8 cellular contexts compared by ENCODE assay signal in the genomic region with DNA sequence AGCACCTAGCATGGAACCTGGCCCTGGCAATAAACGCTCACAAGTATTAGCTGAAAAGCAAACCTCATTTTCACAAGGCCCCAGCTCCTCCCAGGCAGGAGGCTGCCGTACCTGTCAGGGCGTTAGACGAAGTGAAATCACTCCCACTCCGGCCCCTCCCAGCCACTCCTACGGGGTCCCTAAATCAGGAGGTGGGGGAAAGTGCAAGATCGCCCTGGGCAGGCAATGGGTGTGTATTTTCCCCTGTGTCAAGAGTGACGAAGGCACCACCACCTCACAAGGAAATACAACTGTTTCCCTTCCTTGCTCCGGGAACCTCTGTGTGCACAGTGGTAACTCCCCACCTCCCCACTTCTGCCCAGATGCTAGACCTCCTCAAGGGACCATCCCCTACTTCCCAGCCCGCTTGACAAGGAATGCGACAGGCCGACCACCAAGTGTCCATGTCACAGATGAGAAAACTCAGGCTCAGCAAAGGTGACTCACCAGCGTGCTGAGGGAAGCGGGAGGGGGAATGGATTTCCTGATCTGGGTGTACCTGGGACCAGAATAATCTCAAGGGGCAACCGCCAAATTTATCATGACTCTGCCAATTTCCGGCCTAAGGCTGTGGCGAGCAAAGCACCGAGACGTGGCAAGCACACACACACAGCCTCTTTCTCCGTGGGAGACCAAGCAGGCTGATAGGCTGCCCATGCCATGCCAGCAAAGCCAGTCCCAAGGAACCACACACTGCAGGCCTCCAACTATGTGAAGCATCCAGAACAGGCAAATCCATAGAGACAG. TPM values are rescaled to one million over a fixed set of nuclear protein-coding genes. Genes with fewer than 3 reads are reported as not detected.
A peak's percentile ranks its signal among the peaks of the same experiment; 100 is the strongest.
DNase-seq lines count a peak whose midpoint lies in the region; ATAC-seq, FAIRE-seq and TF ChIP-seq lines count a peak whose summit lies in the region.
"Had no signal": no experiment of that assay in that cellular context is flagged by ENCODE, and none has a peak within 500 bp of the region (broad histone marks: within the 10 kb centered on the region; RNA-seq: fewer than 3 reads in every experiment).

No MANE protein-coding gene starts in this region.

- no peaks in the 10 kb centered on the region for H3K27me3 ChIP-seq in small intestine (ENCODE audit: control insufficient read depth in 2 of 2, insufficient read depth in 2 of 2, low read length in 2 of 2)

- H3K27me3 Mint-ChIP-seq in IgD-negative memory B cell (no peaks in the 10 kb centered on the region), osteocyte (ENCODE audit: unreplicated experiment) (no peaks in the 10 kb centered on the region)
- H3K27me3 Mint-ChIP-seq in stimulated activated naive B cell treated with anti-CD40 and anti-IgM and Interleukin-4, amounts not matched to agents 10 μg/mL and 1 μg/mL and 100 μg/mL, for 72 hours = no peaks in the 10 kb centered on the region

- H3K27ac ChIP-seq in small intestine (ENCODE audit: low read depth in 1 of 2, low read length in 1 of 2) = peak overlapping the region in 1 of 2 donors; percentile 52

- peak overlapping the region; percentile 70 to 96 (median 92) for H3K4me3 Mint-ChIP-seq in IgD-negative memory B cell
- H3K4me3 Mint-ChIP-seq in stimulated activated naive B cell treated with anti-CD40 and anti-IgM and Interleukin-4, amounts not matched to agents 10 μg/mL and 1 μg/mL and 100 μg/mL, for 72 hours = peak overlapping the region; percentile 85 to 98
- no peak overlapping the region for H3K4me3 Mint-ChIP-seq in osteocyte (ENCODE audit: unreplicated experiment)

- peaks cover 2 to 8% of the 10 kb centered on the region in 2 donors for H3K4me1 ChIP-seq in small intestine (ENCODE audit: control insufficient read depth in 2 of 2, insufficient read depth in 1 of 2, low read depth in 1 of 2, low read length in 1 of 2)

- no peaks in the 10 kb centered on the region for H3K9me3 Mint-ChIP-seq in IgD-negative memory B cell
- H3K9me3 Mint-ChIP-seq in stimulated activated naive B cell treated with anti-CD40 and anti-IgM and Interleukin-4, amounts not matched to agents 10 μg/mL and 1 μg/mL and 100 μg/mL, for 72 hours = no peaks in the 10 kb centered on the region
- no peaks in the 10 kb centered on the region for H3K9me3 Mint-ChIP-seq in osteocyte (ENCODE audit: unreplicated experiment)

- peaks cover 0 to 3% of the 10 kb centered on the region in 2 donors for H3K36me3 ChIP-seq in small intestine (ENCODE audit: control insufficient read depth in 2 of 2, insufficient read depth in 2 of 2, low read length in 2 of 2)

- no peaks in the 10 kb centered on the region for H3K36me3 Mint-ChIP-seq in IgD-negative memory B cell
- peaks cover 22 to 39% of the 10 kb centered on the region in 2 donors for H3K36me3 Mint-ChIP-seq in stimulated activated naive B cell treated with anti-CD40 and anti-IgM and Interleukin-4, amounts not matched to agents 10 μg/mL and 1 μg/mL and 100 μg/mL, for 72 hours
- no peaks in the 10 kb centered on the region for H3K36me3 Mint-ChIP-seq in osteocyte (ENCODE audit: unreplicated experiment)

- peak; percentile 38 to 53 for ATAC-seq in stimulated activated naive B cell treated with anti-CD40 and anti-IgM and Interleukin-4, amounts not matched to agents 10 μg/mL and 1 μg/mL and 100 μg/mL, for 72 hours (replicated peaks)
- ATAC-seq in HG03571 (IDR thresholded peaks at IDR 0.05; ENCODE audit: unreplicated experiment) = no peak

- no peak for TF ChIP-seq CTCF in osteocyte (IDR thresholded peaks at IDR 0.05)

- 56 to 69% (median 59%) methylated on average over 20 of the region's 20 CpGs for whole genome bisulfite sequencing in small intestine, 3 donors

- H3K27ac Mint-ChIP-seq in IgD-negative memory B cell (peak overlapping the region; percentile 98 to 99 (median 98)), osteocyte (ENCODE audit: unreplicated experiment) (no peak overlapping the region)
- H3K27ac Mint-ChIP-seq in stimulated activated naive B cell treated with anti-CD40 and anti-IgM and Interleukin-4, amounts not matched to agents 10 μg/mL and 1 μg/mL and 100 μg/mL, for 72 hours = peak overlapping the region; percentile 98

- peaks cover 46 to 56% (median 48%) of the 10 kb centered on the region in 3 donors for H3K4me1 Mint-ChIP-seq in IgD-negative memory B cell
- peaks cover 55 to 91% of the 10 kb centered on the region in 2 donors for H3K4me1 Mint-ChIP-seq in stimulated activated naive B cell treated with anti-CD40 and anti-IgM and Interleukin-4, amounts not matched to agents 10 μg/mL and 1 μg/mL and 100 μg/mL, for 72 hours
- H3K4me1 Mint-ChIP-seq in osteocyte (ENCODE audit: unreplicated experiment) = peaks cover 42% of the 10 kb centered on the region

- no peak for FAIRE-seq in small intestine (lab: Jason Lieb, UNC)
- FAIRE-seq: colon had no signal

- peak; percentile 27 to 29 for DNase-seq in activated CD4-positive, alpha-beta T cell treated with anti-CD3 and anti-CD28 coated beads, Interleukin-2, amount 50 U/mL, for 4 hours
- DNase-seq in fibroblast of peridontal ligament (ENCODE audit: extremely low read depth) (peak; percentile 8), small intestine (no peak), osteocyte (ENCODE audit: extremely low spot score, unreplicated experiment) (no peak)
- DNase-seq in stimulated activated naive B cell treated with anti-CD40 and anti-IgM and Interleukin-4, amounts not matched to agents 10 μg/mL and 1 μg/mL and 100 μg/mL, for 72 hours = peak; percentile 57

- H3K4me3 ChIP-seq in small intestine (ENCODE audit: low read depth in 1 of 2, low read length in 2 of 2) = no peak overlapping the region

- H3K9me3 ChIP-seq in small intestine (ENCODE audit: control insufficient read depth, low read depth) = no peaks in the 10 kb centered on the region

RNA-seq across cellular contexts. Expression of a gene that starts 7.3 kb away (rescaled TPM):
- polyA plus RNA-seq in IgD-negative memory B cell (47.0 TPM), small intestine (10 to 100 TPM; 43.4 to 51.1 (median 46.7) TPM)
- 63.0 and 67.1 TPM in 2 replicates for total RNA-seq in osteocyte

RNA-seq across cellular contexts. Expression of a gene that starts 22.9 kb away (rescaled TPM):
- polyA plus RNA-seq in IgD-negative memory B cell = 1.4 TPM
- 100 to 1,000 TPM in 1 of 3 donors, 10 to 100 TPM in 2; 22.8 to 255 (median 76.7) TPM for polyA plus RNA-seq in small intestine
- 2.9 and 3.2 TPM in 2 replicates for total RNA-seq in osteocyte

RNA-seq across cellular contexts. Expression of a gene that starts 28.4 kb away (rescaled TPM):
- polyA plus RNA-seq in IgD-negative memory B cell (34.1 TPM), small intestine (10 to 100 TPM; 25.9 to 61.9 (median 34.0) TPM)
- 29.8 and 33.2 TPM in 2 replicates for total RNA-seq in osteocyte

RNA-seq across cellular contexts. Expression of a gene that starts 32.3 kb away (rescaled TPM):
- 0.34 TPM for polyA plus RNA-seq in IgD-negative memory B cell
- polyA plus RNA-seq in small intestine = 1 to 10 TPM in 2 of 3 donors, under 1 TPM in 1; 0.22 to 2.7 (median 2.7) TPM
- 18.0 and 23.9 TPM in 2 replicates for total RNA-seq in osteocyte

RNA-seq across cellular contexts. Expression of a gene that starts 42.2 kb away (rescaled TPM):
- polyA plus RNA-seq in IgD-negative memory B cell = not detected
- 100 to 1,000 TPM in 2 of 3 donors, 10 to 100 TPM in 1; 65.7 to 158 (median 114) TPM for polyA plus RNA-seq in small intestine
- total RNA-seq in osteocyte = 0.31 TPM in 1 of 2 replicates, not detected in the other

Comparison
In these comparisons a context has a peak if more than half of its experiments do, and no peak if none do; other contexts are left out.
1. DNase-seq: peak in activated CD4-positive, alpha-beta T cell treated with anti-CD3 and anti-CD28 coated beads, Interleukin-2, amount 50 U/mL, for 4 hours (2 of 2), fibroblast of peridontal ligament (single experiment) and stimulated activated naive B cell treated with anti-CD40 and anti-IgM and Interleukin-4, amounts not matched to agents 10 μg/mL and 1 μg/mL and 100 μg/mL, for 72 hours (single experiment); none in small intestine (single experiment) and osteocyte (single experiment).